Comparison of ENCODE assay signal across 1 cellular context in the genomic region with DNA sequence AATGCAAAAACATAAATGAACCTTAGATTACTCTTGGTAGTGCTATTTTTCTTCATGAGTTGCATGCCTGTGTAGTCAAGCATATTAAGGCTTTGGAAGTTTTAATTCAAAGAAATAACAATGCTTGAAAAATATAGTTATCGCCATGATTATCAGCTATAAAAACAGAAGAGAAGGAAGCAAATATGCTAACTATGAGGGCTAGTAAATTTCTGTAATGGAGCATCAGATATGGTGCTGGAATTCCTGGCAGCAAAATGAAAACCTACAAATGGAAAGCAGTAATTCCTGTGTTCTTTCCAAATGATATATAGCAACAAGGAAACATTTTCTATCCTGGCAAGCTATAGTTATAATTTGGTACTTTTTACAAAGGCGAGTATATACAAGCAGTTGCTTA.
TF ChIP-seq lines count a peak whose summit lies in the region.

No MANE protein-coding gene starts in this region.

TF ChIP-seq in HepG2, 621 proteins besides CTCF, POLR2A, EP300 and RAD21:
- TF ChIP-seq, protein P1, sequence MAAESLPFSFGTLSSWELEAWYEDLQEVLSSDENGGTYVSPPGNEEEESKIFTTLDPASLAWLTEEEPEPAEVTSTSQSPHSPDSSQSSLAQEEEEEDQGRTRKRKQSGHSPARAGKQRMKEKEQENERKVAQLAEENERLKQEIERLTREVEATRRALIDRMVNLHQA (CRISPR knock-in tag; IDR thresholded peaks at IDR 0.05): no peak
- TF ChIP-seq ZNF510 (CRISPR knock-in tag; IDR thresholded peaks at IDR 0.05; ENCODE audit: low read depth) (no peak), EHMT2 (IDR thresholded peaks at IDR 0.05; ENCODE audit: borderline replicate concordance, low read depth, low read length) (no peak), NCOR1 (IDR thresholded peaks at IDR 0.05; ENCODE audit: borderline replicate concordance, low read length) (no peak), GZF1 (CRISPR knock-in tag; IDR thresholded peaks at IDR 0.05) (no peak), MLX (CRISPR knock-in tag; IDR thresholded peaks at IDR 0.05) (no peak), ZNF263 (CRISPR knock-in tag; IDR thresholded peaks at IDR 0.05) (no peak), FOXO4 (CRISPR knock-in tag; conservative IDR thresholded peaks at IDR 0.05) (no peak), PREB (CRISPR knock-in tag; IDR thresholded peaks at IDR 0.05) (no peak), ZFAT (CRISPR knock-in tag; conservative IDR thresholded peaks at IDR 0.05) (no peak), ZSCAN29 (CRISPR knock-in tag; conservative IDR thresholded peaks at IDR 0.05) (no peak), DMTF1 (CRISPR knock-in tag; IDR thresholded peaks at IDR 0.05) (no peak), CHD2 (IDR thresholded peaks at IDR 0.05; ENCODE audit: low read depth, low read length) (no peak), ZNF670 (CRISPR knock-in tag; IDR thresholded peaks at IDR 0.05; ENCODE audit: borderline replicate concordance) (no peak), SATB2 (CRISPR knock-in tag; IDR thresholded peaks at IDR 0.05) (no peak)
